ENCODE assay signal across 30 cellular contexts in genomic region chr9:88043647-88044046, GRCh38.
"Had no signal": no experiment of that assay in that cellular context is flagged by ENCODE, and none has a peak within 500 bp of the region (broad histone marks: within the 10 kb centered on the region; RNA-seq: fewer than 3 reads in every experiment).

No MANE protein-coding gene starts in this region.

- H3K4me3 Mint-ChIP-seq: activated CD4-positive, alpha-beta memory T cell treated with anti-CD3 and anti-CD28 coated beads, Interleukin-2, amount 10 ng/mL, durations not matched to agents 7 days and 5 days; activated CD4-positive, alpha-beta T cell treated with anti-CD3 and anti-CD28 coated beads for 36 hours; activated CD4-positive, alpha-beta T cell treated with anti-CD3 and anti-CD28 coated beads, Interleukin-2, amount 10 ng/mL, durations not matched to agents 7 days and 5 days; activated naive CD8-positive, alpha-beta T cell; activated T-cell treated with anti-CD3 and anti-CD28 coated beads, Interleukin-2, amount 50 U/mL, for 24 hours; activated T-helper 17 cell treated with anti-CD3 and anti-CD28 coated beads, Interleukin-2, amount 50 U/mL, for 72 hours; T-helper 17 cell; T-helper 2 cell treated with Interferon-gamma antibody and Interleukin-4, amounts not matched to agents 5 μg/mL and 100 μg/mL, for 36 hours had no signal

- H3K4me1 Mint-ChIP-seq: activated T-helper 17 cell treated with anti-CD3 and anti-CD28 coated beads, Interleukin-2, amount 50 U/mL, for 72 hours had no signal

- H3K36me3 ChIP-seq: adrenal gland, colonic mucosa, gastrocnemius medialis, heart left ventricle had no signal

- H3K27me3 Mint-ChIP-seq: activated CD4-positive, alpha-beta memory T cell treated with anti-CD3 and anti-CD28 coated beads, Interleukin-2, amount 10 ng/mL, durations not matched to agents 7 days and 5 days; activated CD4-positive, alpha-beta T cell treated with anti-CD3 and anti-CD28 coated beads, Interleukin-2, amount 10 ng/mL, durations not matched to agents 7 days and 5 days had no signal

- H3K4me3 ChIP-seq: adrenal gland, body of pancreas, colonic mucosa, gastrocnemius medialis, heart left ventricle had no signal

- H3K27me3 ChIP-seq: adrenal gland, body of pancreas, colonic mucosa, gastrocnemius medialis, heart left ventricle had no signal

- DNase-seq: activated CD4-positive, alpha-beta memory T cell treated with anti-CD3 and anti-CD28 coated beads, Interleukin-2, amount 10 ng/mL, durations not matched to agents 7 days and 5 days; activated CD4-positive, alpha-beta T cell treated with anti-CD3 and anti-CD28 coated beads for 36 hours; activated CD4-positive, alpha-beta T cell treated with anti-CD3 and anti-CD28 coated beads, Interleukin-2, amount 10 ng/mL, durations not matched to agents 7 days and 5 days; activated CD4-positive, alpha-beta T cell treated with anti-CD3 and anti-CD28 coated beads, Interleukin-2, amount 50 U/mL, for 4 hours; activated CD4-positive, CD25-positive, alpha-beta regulatory T cell; activated CD4-positive, CD25-positive, alpha-beta regulatory T cell treated with anti-CD3 and anti-CD28 coated beads, Interleukin-2, amount 50 U/mL, for 72 hours; activated CD8-positive, alpha-beta memory T cell treated with anti-CD3 and anti-CD28 coated beads, Interleukin-2, amount 50 U/mL, for 48 hours; activated effector memory CD4-positive, alpha-beta T cell treated with Interleukin-2 at 50 U/mL for 16 hours; activated gamma-delta T cell treated with Interleukin-2 at 50 U/mL for 16 hours; activated naive CD4-positive, alpha-beta T cell treated with anti-CD3 and anti-CD28 coated beads, Interleukin-2, amount 50 U/mL, for 16 hours; activated naive CD4-positive, alpha-beta T cell treated with Interleukin-2 at 50 U/mL for 16 hours; activated T-cell treated with anti-CD3 and anti-CD28 coated beads for 4 hours; activated T-cell treated with anti-CD3 and anti-CD28 coated beads, Interleukin-2, amount 50 U/mL, for 24 hours; adrenal gland; amygdala; aorta; body of pancreas; caudate nucleus; colonic mucosa; effector CD8-positive, alpha-beta T cell; foreskin fibroblast; gastrocnemius medialis; glutamatergic neuron; heart left ventricle; T-helper 1 cell; T-helper 17 cell; T1000 had no signal

- H3K27ac Mint-ChIP-seq: activated CD4-positive, alpha-beta memory T cell treated with anti-CD3 and anti-CD28 coated beads, Interleukin-2, amount 10 ng/mL, durations not matched to agents 7 days and 5 days; activated CD4-positive, alpha-beta T cell treated with anti-CD3 and anti-CD28 coated beads for 36 hours; activated CD4-positive, alpha-beta T cell treated with anti-CD3 and anti-CD28 coated beads, Interleukin-2, amount 10 ng/mL, durations not matched to agents 7 days and 5 days; activated naive CD8-positive, alpha-beta T cell; activated T-cell treated with anti-CD3 and anti-CD28 coated beads, Interleukin-2, amount 50 U/mL, for 24 hours; activated T-helper 17 cell treated with anti-CD3 and anti-CD28 coated beads, Interleukin-2, amount 50 U/mL, for 72 hours; T-helper 17 cell; T-helper 2 cell treated with Interferon-gamma antibody and Interleukin-4, amounts not matched to agents 5 μg/mL and 100 μg/mL, for 36 hours had no signal

- H3K9me3 ChIP-seq: adrenal gland, colonic mucosa had no signal

- H3K4me1 ChIP-seq: adrenal gland, body of pancreas, colonic mucosa, gastrocnemius medialis, heart left ventricle had no signal

- H3K27ac ChIP-seq: adrenal gland, body of pancreas, colonic mucosa, gastrocnemius medialis, heart left ventricle had no signal
